Comparison of ENCODE assay signal across 20 cellular contexts in the genomic region with DNA sequence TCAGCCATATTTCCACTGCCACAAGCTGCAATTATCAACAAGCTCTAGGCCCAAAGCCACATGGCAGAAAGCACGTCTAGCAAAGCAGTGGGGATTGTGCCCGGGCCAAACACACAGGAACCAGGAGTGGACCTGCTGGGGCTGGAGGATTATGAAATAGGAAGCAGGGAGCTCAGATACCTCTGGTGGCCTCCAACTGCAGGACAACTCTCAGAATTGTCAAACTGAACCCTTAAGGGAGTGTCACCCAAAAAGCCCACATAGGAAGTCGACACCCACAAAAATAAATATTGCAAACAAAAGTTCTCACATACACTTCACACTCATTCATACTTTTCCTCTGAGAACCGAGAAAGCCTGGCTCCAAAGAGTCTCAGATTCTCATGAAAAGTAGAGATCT. TPM values are rescaled to one million over a fixed set of nuclear protein-coding genes. Genes with fewer than 3 reads are reported as not detected.
A peak's percentile ranks its signal among the peaks of the same experiment; 100 is the strongest.
DNase-seq lines count a peak whose midpoint lies in the region; ATAC-seq and TF ChIP-seq lines count a peak whose summit lies in the region.
"Had no signal": no experiment of that assay in that cellular context is flagged by ENCODE, and none has a peak within 500 bp of the region (broad histone marks: within the 10 kb centered on the region; RNA-seq: fewer than 3 reads in every experiment).

No MANE protein-coding gene starts in this region.

- peaks cover 2% of the 10 kb centered on the region for H3K79me2 ChIP-seq in hepatocyte

- H3K4me1 ChIP-seq in left ventricle myocardium inferior (peaks cover 42% of the 10 kb centered on the region), right atrium auricular region (peaks cover 0 to 10% of the 10 kb centered on the region in 2 donors), ascending aorta (peaks cover 0 to 16% of the 10 kb centered on the region in 2 donors), hepatocyte (ENCODE audit: insufficient read depth) (no peaks in the 10 kb centered on the region)
- H3K4me1 ChIP-seq: gastrocnemius medialis, SJCRH30 had no signal

- intact Hi-C loops in left ventricle myocardium inferior (cut with micrococcal nuclease), result no loop called here
- intact Hi-C loops in ascending aorta (cut with DNase I), result no loop called here
- intact Hi-C loops in natural killer cell (cut with micrococcal nuclease), result loop anchor here (2.0 kb wide), 3 partner anchors 22 to 44 kb away; a partner anchor contains a TSS

- WGBS in hepatocyte (ENCODE audit: low lambda C conversion rate, missing lambda C conversion rate), result 88% methylated on average over 4 of the region's 4 CpGs

- H3K27ac Mint-ChIP-seq in natural killer cell, result peak overlapping the region; percentile 92 to 93
- H3K27ac Mint-ChIP-seq: naive B cell; T-helper 1 cell treated with Interleukin-12 subunit alpha and Interleukin-12 subunit beta and Interleukin-4 antibody, amounts not matched to agents 30 μg/mL and 1 μg/mL, for 36 hours had no signal

- H3K36me3 Mint-ChIP-seq in natural killer cell, result peaks cover 17% of the 10 kb centered on the region

- no peaks in the 10 kb centered on the region for H3K9me3 Mint-ChIP-seq in natural killer cell
- H3K9me3 Mint-ChIP-seq: IgD-negative memory B cell; naive B cell; T-helper 1 cell treated with Interleukin-12 subunit alpha and Interleukin-12 subunit beta and Interleukin-4 antibody, amounts not matched to agents 30 μg/mL and 1 μg/mL, for 36 hours had no signal

- H3K27ac ChIP-seq in left ventricle myocardium inferior (replicated peaks), result peak overlapping the region; percentile 27
- no peak overlapping the region for H3K27ac ChIP-seq in right atrium auricular region
- H3K27ac ChIP-seq in ascending aorta, result peak overlapping the region; percentile 40 to 69
- H3K27ac ChIP-seq in hepatocyte, result no peak overlapping the region
- H3K27ac ChIP-seq: gastrocnemius medialis, ovary, SJCRH30 had no signal

- H3K4me1 Mint-ChIP-seq in natural killer cell, result peaks cover 63 to 67% of the 10 kb centered on the region in 2 donors
- H3K4me1 Mint-ChIP-seq: IgD-negative memory B cell had no signal

- H2AFZ ChIP-seq in hepatocyte, result no peak overlapping the region

- H3K9me2 ChIP-seq in hepatocyte (replicated peaks; ENCODE audit: insufficient read depth), result no peaks in the 10 kb centered on the region

- H3K4me2 ChIP-seq in hepatocyte, result no peak overlapping the region

- H3K9me3 ChIP-seq in left ventricle myocardium inferior (replicated peaks) (no peaks in the 10 kb centered on the region), right atrium auricular region (no peaks in the 10 kb centered on the region), ascending aorta (no peaks in the 10 kb centered on the region), hepatocyte (ENCODE audit: low read depth) (no peaks in the 10 kb centered on the region)
- H3K9me3 ChIP-seq: gastrocnemius medialis, MG63, ovary, SJCRH30 had no signal

- peak overlapping the region; percentile 88 for H3K4me3 Mint-ChIP-seq in natural killer cell
- H3K4me3 Mint-ChIP-seq: T-helper 1 cell treated with Interleukin-12 subunit alpha and Interleukin-12 subunit beta and Interleukin-4 antibody, amounts not matched to agents 30 μg/mL and 1 μg/mL, for 36 hours had no signal

- peak; percentile 74 to 78 (median 74) for ATAC-seq in natural killer cell
- ATAC-seq: gastrocnemius medialis had no signal

- H4K20me1 ChIP-seq in hepatocyte (ENCODE audit: insufficient read depth, poor library complexity, severe bottlenecking), result no peaks in the 10 kb centered on the region

- TF ChIP-seq CTCF in left ventricle myocardium inferior (IDR thresholded peaks at IDR 0.05; ENCODE audit: borderline replicate concordance) (no peak), right atrium auricular region (IDR thresholded peaks at IDR 0.05) (no peak), ascending aorta (IDR thresholded peaks at IDR 0.05) (no peak), natural killer cell (IDR thresholded peaks at IDR 0.05) (no peak), hepatocyte (IDR thresholded peaks at IDR 0.05; ENCODE audit: poor library complexity) (no peak)

- DNase-seq in left ventricle myocardium inferior, result no peak
- no peak for DNase-seq in right atrium auricular region (ENCODE audit: low spot score)
- DNase-seq in ascending aorta (ENCODE audit: low spot score in 2 of 2), result no peak
- DNase-seq in natural killer cell, result peak; percentile 33
- no peak for DNase-seq in DMS153 (lab: John Stamatoyannopoulos, UW)
- no peak for DNase-seq in NCI-H2107 (lab: John Stamatoyannopoulos, UW)
- no peak for DNase-seq in hepatocyte (ENCODE audit: low spot score)
- DNase-seq: activated naive CD4-positive, alpha-beta T cell treated with Interleukin-2 at 50 U/mL for 16 hours; activated T-cell treated with anti-CD3 and anti-CD28 coated beads, Interleukin-2, amount 50 U/mL, for 1 hour; effector CD8-positive, alpha-beta T cell; gastrocnemius medialis; GOT3; MG63; naive B cell; NCI-H1436; NCI-H524; ovary; SJCRH30 had no signal

- H3K4me3 ChIP-seq in left ventricle myocardium inferior (no peak overlapping the region), right atrium auricular region (no peak overlapping the region), ascending aorta (no peak overlapping the region), hepatocyte (no peak overlapping the region)
- H3K4me3 ChIP-seq: gastrocnemius medialis, MG63, ovary, SJCRH30 had no signal

- H3K36me3 ChIP-seq in left ventricle myocardium inferior, result peaks cover 85% of the 10 kb centered on the region
- peaks cover 71% of the 10 kb centered on the region for H3K36me3 ChIP-seq in right atrium auricular region
- H3K36me3 ChIP-seq in ascending aorta, result peaks cover 63 to 74% of the 10 kb centered on the region in 2 donors
- H3K36me3 ChIP-seq in hepatocyte (replicated peaks; ENCODE audit: insufficient read depth, low read depth), result no peaks in the 10 kb centered on the region
- H3K36me3 ChIP-seq: ovary had no signal

- no peaks in the 10 kb centered on the region for H3K27me3 ChIP-seq in left ventricle myocardium inferior (ENCODE audit: low read depth)
- no peaks in the 10 kb centered on the region for H3K27me3 ChIP-seq in right atrium auricular region
- H3K27me3 ChIP-seq in ascending aorta, result no peaks in the 10 kb centered on the region
- no peaks in the 10 kb centered on the region for H3K27me3 ChIP-seq in hepatocyte
- H3K27me3 ChIP-seq: gastrocnemius medialis, MG63, ovary, SJCRH30 had no signal

- no peaks in the 10 kb centered on the region for H3K27me3 Mint-ChIP-seq in natural killer cell (ENCODE audit: low read depth in 2 of 2)
- H3K27me3 Mint-ChIP-seq: IgD-negative memory B cell, naive B cell had no signal

RNA-seq across cellular contexts. Expression of a gene that starts 26.1 kb away (rescaled TPM):
- total RNA-seq in left ventricle myocardium inferior (21.5 TPM), right atrium auricular region (10 to 100 TPM; 34.4 to 55.9 TPM), ascending aorta (102 TPM), natural killer cell (100 to 1,000 TPM in 1 of 3 donors, 10 to 100 TPM in 2; 76.0 to 141 (median 79.0) TPM), hepatocyte (29.7 and 37.0 TPM in 2 replicates)
- 29.4 and 38.9 TPM in 2 replicates for polyA plus RNA-seq in hepatocyte

RNA-seq across cellular contexts. Expression of a gene that starts 26.5 kb away (rescaled TPM):
- total RNA-seq in left ventricle myocardium inferior (56.0 TPM), right atrium auricular region (10 to 100 TPM; 41.7 to 71.8 TPM), ascending aorta (19.1 TPM), natural killer cell (10 to 100 TPM; 32.2 to 46.7 (median 39.5) TPM), hepatocyte (30.5 and 35.5 TPM in 2 replicates)
- 20.1 and 22.7 TPM in 2 replicates for polyA plus RNA-seq in hepatocyte

Comparison
In these comparisons a context has a peak if more than half of its experiments do, and no peak if none do; other contexts are left out.
1. H3K27ac ChIP-seq: peak in left ventricle myocardium inferior (single experiment) and ascending aorta (2 of 2); none in right atrium auricular region (0 of 2) and hepatocyte (single experiment).